1 cellular context compared by ENCODE assay signal in genomic region chr5:30100929-30101328, GRCh38.
TF ChIP-seq lines count a peak whose summit lies in the region.

No MANE protein-coding gene starts in this region.

TF ChIP-seq in K562, 482 proteins besides CTCF, POLR2A, EP300 and RAD21:
- peak; percentile 91 for TF ChIP-seq IRF9 (tag; IDR thresholded peaks at IDR 0.05)
- 0 out of 2 replicates have a peak, but pooled peaks have one; percentile 42 for TF ChIP-seq ATF4 (CRISPR knock-in tag; IDR thresholded peaks at IDR 0.05)
- TF ChIP-seq, protein P1, sequence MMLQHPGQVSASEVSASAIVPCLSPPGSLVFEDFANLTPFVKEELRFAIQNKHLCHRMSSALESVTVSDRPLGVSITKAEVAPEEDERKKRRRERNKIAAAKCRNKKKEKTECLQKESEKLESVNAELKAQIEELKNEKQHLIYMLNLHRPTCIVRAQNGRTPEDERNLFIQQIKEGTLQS (IDR thresholded peaks at IDR 0.05), result peak; percentile 90
- TF ChIP-seq, protein P1 (CRISPR knock-in tag; conservative IDR thresholded peaks at IDR 0.05), result no peak
- TF ChIP-seq DPF2 (IDR thresholded peaks at IDR 0.05), result no peak
- 0 out of 2 replicates have a peak, but pooled peaks have one; percentile 46 for TF ChIP-seq CEBPG (CRISPR knock-in tag; IDR thresholded peaks at IDR 0.05)
- peak; percentile 85 to 98 for TF ChIP-seq CEBPG (tag; conservative IDR thresholded peaks at IDR 0.05 in 1 of 2, IDR thresholded peaks at IDR 0.05 in 1 of 2)
- TF ChIP-seq TRIM24 (IDR thresholded peaks at IDR 0.05), result peak; percentile 46 to 73; a peak in 3 of 4 replicates
- TF ChIP-seq ZFP30 (CRISPR knock-in tag; IDR thresholded peaks at IDR 0.05; ENCODE audit: borderline replicate concordance), result no peak
- peak; percentile 92 for TF ChIP-seq CEBPB (tag; IDR thresholded peaks at IDR 0.05)
- no peak for TF ChIP-seq ZNF75A (CRISPR knock-in tag; IDR thresholded peaks at IDR 0.05)
- no peak for TF ChIP-seq CREM (IDR thresholded peaks at IDR 0.05; ENCODE audit: low read depth)
- no peak for TF ChIP-seq DMBX1 (CRISPR knock-in tag; IDR thresholded peaks at IDR 0.05; ENCODE audit: borderline replicate concordance)
- TF ChIP-seq NR1H2 (CRISPR knock-in tag; IDR thresholded peaks at IDR 0.05), result no peak
